In the genomic region with DNA sequence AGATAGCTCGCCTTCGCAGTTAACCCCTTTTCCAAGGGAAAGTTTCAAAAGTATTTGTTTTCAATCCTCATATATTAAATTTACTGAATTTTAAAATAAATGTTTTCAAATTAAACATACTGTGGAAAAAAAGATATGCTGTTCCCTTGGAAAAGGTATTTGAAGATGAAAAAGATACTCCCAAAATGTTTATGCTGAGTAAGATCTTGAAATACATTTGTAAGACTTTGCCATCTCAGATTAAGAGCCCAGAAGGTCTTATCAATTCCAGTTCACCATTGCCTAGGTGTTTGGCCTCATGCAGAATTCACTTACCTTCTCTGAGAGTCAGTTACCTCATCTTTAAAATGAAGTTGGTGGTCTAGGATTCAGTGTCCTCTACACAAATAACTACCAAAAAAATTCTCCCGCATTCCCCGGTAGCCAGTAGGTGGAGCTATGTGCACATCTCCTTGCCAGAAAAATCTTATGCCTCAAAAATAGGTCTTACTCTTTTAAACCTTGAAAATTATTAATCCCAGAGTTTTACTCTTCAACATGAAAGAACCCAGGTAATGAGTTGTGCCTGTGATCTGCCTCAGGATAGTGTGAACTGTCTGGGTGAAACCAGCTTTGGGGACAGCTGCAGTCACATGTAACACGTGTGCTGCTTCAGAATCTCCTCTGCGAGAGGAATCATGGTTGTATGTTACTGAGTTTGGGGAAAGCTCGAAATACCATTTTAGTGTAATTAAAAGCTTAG, we compare ENCODE assay signal across 8 cellular contexts.
DNase-seq lines count a peak whose midpoint lies in the region; ATAC-seq and TF ChIP-seq lines count a peak whose summit lies in the region.

No MANE protein-coding gene starts in this region.

- ATAC-seq in lower lobe of right lung = peak in 1 of 2 donors; percentile 61

- no peaks in the 10 kb centered on the region for H3K4me1 ChIP-seq in lower lobe of right lung

- H3K4me1 Mint-ChIP-seq in chondrocyte (ENCODE audit: low read depth) = peaks cover 4% of the 10 kb centered on the region

- peak overlapping the region; percentile 6 for H3K27ac Mint-ChIP-seq in chondrocyte (ENCODE audit: unreplicated experiment)

- H3K9me3 ChIP-seq in lower lobe of right lung = no peaks in the 10 kb centered on the region

- no peak overlapping the region for H3K4me3 Mint-ChIP-seq in chondrocyte (ENCODE audit: unreplicated experiment)

- DNase-seq in NCI-H510A treated with DMSO at 0.1 percent for 48 hours (lab: John Stamatoyannopoulos, UW) = peak; percentile 22
- DNase-seq in NCI-H510A (lab: John Stamatoyannopoulos, UW) = no peak
- peak; percentile 25 for DNase-seq in MV-4-11 (lab: John Stamatoyannopoulos, UW)
- DNase-seq in chondrocyte (ENCODE audit: low spot score) = no peak
- DNase-seq in lower lobe of right lung = no peak
- peak; percentile 20 for DNase-seq in stimulated activated CD8-positive, alpha-beta memory T cell treated with anti-CD3 and anti-CD28 coated beads, Interleukin-7, amount 100 ng/mL, for 24 hours (ENCODE audit: low read depth)
- DNase-seq in NCI-H2029 treated with DMSO at 0.1 percent for 48 hours (lab: John Stamatoyannopoulos, UW) = no peak

- no peak overlapping the region for H3K27ac ChIP-seq in lower lobe of right lung

- H3K27me3 ChIP-seq in lower lobe of right lung (ENCODE audit: low read depth) = no peaks in the 10 kb centered on the region

- peaks cover 97% of the 10 kb centered on the region for H3K36me3 ChIP-seq in lower lobe of right lung

- TF ChIP-seq CTCF in WI38 (IDR thresholded peaks at IDR 0.05; ENCODE audit: low read depth, low read length) = peak; percentile 80
- TF ChIP-seq CTCF in chondrocyte (IDR thresholded peaks at IDR 0.05) = peak; percentile 96
- TF ChIP-seq CTCF in lower lobe of right lung (IDR thresholded peaks at IDR 0.05) = peak; percentile 78

- H3K9me3 Mint-ChIP-seq in chondrocyte (ENCODE audit: low read depth) = no peaks in the 10 kb centered on the region

- intact Hi-C loops in lower lobe of right lung (cut with DNase I) = no loop called here

- H3K4me3 ChIP-seq in WI38 (ENCODE audit: low read depth, low read length) (no peak overlapping the region), lower lobe of right lung (no peak overlapping the region)

- peaks cover 34% of the 10 kb centered on the region for H3K36me3 Mint-ChIP-seq in chondrocyte (ENCODE audit: low read depth)

- H3K27me3 Mint-ChIP-seq in chondrocyte (ENCODE audit: low read depth) = no peaks in the 10 kb centered on the region

Comparison
In these comparisons a context has a peak if more than half of its experiments do, and no peak if none do; other contexts are left out.
1. DNase-seq: peak in NCI-H510A treated with DMSO at 0.1 percent for 48 hours (single experiment), MV-4-11 (single experiment) and stimulated activated CD8-positive, alpha-beta memory T cell treated with anti-CD3 and anti-CD28 coated beads, Interleukin-7, amount 100 ng/mL, for 24 hours (single experiment); none in NCI-H510A (single experiment), chondrocyte (single experiment), lower lobe of right lung (single experiment) and NCI-H2029 treated with DMSO at 0.1 percent for 48 hours (single experiment).
2. Peak in every context shown above with its lines, with median percentiles within 50 percentile points of each other: CTCF ChIP-seq.